In the genomic region with DNA sequence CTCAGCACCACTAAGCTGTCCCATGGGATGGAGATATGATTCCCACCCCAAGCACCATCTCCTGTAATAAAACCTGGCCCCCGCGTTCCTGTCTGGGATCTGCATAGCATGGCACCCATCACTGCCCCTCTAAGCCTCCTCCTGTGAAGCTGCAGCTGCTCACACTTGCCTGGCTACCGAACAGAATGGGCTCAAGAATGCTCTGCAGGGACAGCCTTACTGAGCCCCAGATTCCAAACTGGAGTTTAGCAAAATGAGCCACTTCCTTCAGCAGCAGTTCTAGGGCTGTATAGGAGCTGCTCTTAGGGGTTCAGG, we compare ENCODE assay signal across 14 cellular contexts.
A peak's percentile ranks its signal among the peaks of the same experiment; 100 is the strongest.
DNase-seq lines count a peak whose midpoint lies in the region; ATAC-seq, FAIRE-seq and TF ChIP-seq lines count a peak whose summit lies in the region.
"Had no signal": no experiment of that assay in that cellular context is flagged by ENCODE, and none has a peak within 500 bp of the region (broad histone marks: within the 10 kb centered on the region; RNA-seq: fewer than 3 reads in every experiment).

No MANE protein-coding gene starts in this region.

- no peak overlapping the region for H2AFZ ChIP-seq in GM12878 (ENCODE audit: control insufficient read depth, low read depth, low read length)

- H4K20me1 ChIP-seq in GM12878 (ENCODE audit: control insufficient read depth, insufficient read depth), result no peaks in the 10 kb centered on the region

- BruUV-seq in GM12878 (replicated peaks; lab: Mats Ljungman, UMichigan), result no TSS peak

- FAIRE-seq in GM12878 (lab: Jason Lieb, UNC), result no peak
- FAIRE-seq: kidney had no signal

- peaks cover 0 to 2% of the 10 kb centered on the region in 2 experiments; a peak in 2 of 4 replicates for H3K36me3 ChIP-seq in GM12878 (ENCODE audit: control insufficient read depth in 2 of 2, insufficient read depth in 2 of 2, low read length in 1 of 2)
- H3K36me3 ChIP-seq: gastrocnemius medialis, right atrium auricular region had no signal

- no peaks in the 10 kb centered on the region for H3K36me3 Mint-ChIP-seq in progenitor cell of endocrine pancreas (ENCODE audit: insufficient read depth)
- H3K36me3 Mint-ChIP-seq: brain, WTC11 had no signal

- H3K9me3 ChIP-seq in GM12878 (replicated peaks; ENCODE audit: control insufficient read depth, insufficient read depth, low read length), result no peaks in the 10 kb centered on the region
- H3K9me3 ChIP-seq: gastrocnemius medialis, right atrium auricular region had no signal

- no peak overlapping the region; the same call in 1 of the 2 replicates for H3K9ac ChIP-seq in GM12878 (ENCODE audit: control insufficient read depth, insufficient read depth, low read length)

- SMC1A ChIA-PET in GM12878 (lab: Charles Lee; ENCODE audit: uncharacterized antibody, unreplicated experiment), result interaction anchor here (0.6 to 9.6 kb wide), 12 partner anchors 11 to 508 kb away, joined by 3 to 201 read pairs (median 8); no protein-coding TSS in a partner anchor

- H3K27ac Mint-ChIP-seq in progenitor cell of endocrine pancreas, result no peak overlapping the region
- H3K27ac Mint-ChIP-seq: brain, WTC11 had no signal

- no peak for TF ChIP-seq POLR2A in GM12878 (IDR thresholded peaks at IDR 0.05; ENCODE audit: low read depth, low read length)

- RAD21 ChIA-PET in GM12878 (lab: Charles Lee; ENCODE audit: unreplicated experiment), result interaction anchor here (0.8 to 8.1 kb wide), 11 partner anchors 9 to 889 kb away, joined by 3 to 209 read pairs (median 5); partner anchors contain the start of gene CPPED1

- H3K4me2 ChIP-seq in GM12878 (ENCODE audit: control insufficient read depth, insufficient read depth), result peak overlapping the region; percentile 76

- TF ChIP-seq CTCF in GM12878 (IDR thresholded peaks at IDR 0.05 in 2 of 3, conservative IDR thresholded peaks at IDR 0.05 in 1 of 3; ENCODE audit: control insufficient read depth in 2 of 3, extremely low read depth in 1 of 3, insufficient read depth in 1 of 3, low read depth in 3 of 3, low read length in 3 of 3) (no peak), progenitor cell of endocrine pancreas (IDR thresholded peaks at IDR 0.05; ENCODE audit: unreplicated experiment) (no peak)

- peaks cover 25% of the 10 kb centered on the region for H3K79me2 ChIP-seq in GM12878 (ENCODE audit: control insufficient read depth, insufficient read depth, low read length)

- CTCF ChIA-PET in GM12878 (lab: Yijun Ruan, JAX), result interaction anchor here (0.9 to 5.2 kb wide), 5 partner anchors 10 to 93 kb away, joined by 3 to 79 read pairs (median 10); no protein-coding TSS in a partner anchor

- ATAC-seq in GM18868 (IDR thresholded peaks at IDR 0.05; ENCODE audit: unreplicated experiment) (peak; percentile 23), GM21447 (IDR thresholded peaks at IDR 0.05; ENCODE audit: unreplicated experiment) (peak; percentile 20), HG03103 (IDR thresholded peaks at IDR 0.05; ENCODE audit: low read depth, unreplicated experiment) (peak; percentile 18), GM12878 (peak; percentile 40)
- ATAC-seq: gastrocnemius medialis, WTC11 had no signal

- no peak for TF ChIP-seq RAD21 in GM12878 (IDR thresholded peaks at IDR 0.05; ENCODE audit: insufficient read depth, low read depth, low read length)

- H3K27ac ChIP-seq in GM12878 (ENCODE audit: control insufficient read depth, insufficient read depth) (peak overlapping the region; percentile 89), caudate nucleus (ENCODE audit: low read depth, low read length) (no peak overlapping the region)
- H3K27ac ChIP-seq: gastrocnemius medialis, right atrium auricular region had no signal

- H3K4me3 Mint-ChIP-seq in progenitor cell of endocrine pancreas (ENCODE audit: low read depth), result no peak overlapping the region
- H3K4me3 Mint-ChIP-seq: brain, WTC11 had no signal

- H3K4me1 ChIP-seq in GM12878 (ENCODE audit: control insufficient read depth, insufficient read depth, low read length), result peaks cover 67% of the 10 kb centered on the region
- H3K4me1 ChIP-seq: gastrocnemius medialis, right atrium auricular region had no signal

- POLR2A ChIA-PET in GM12878 (lab: Charles Lee), result interaction anchor here (1.5 to 6.2 kb wide), 2 partner anchors 10 to 99 kb away, joined by 4 to 83 read pairs; no protein-coding TSS in a partner anchor

- no peaks in the 10 kb centered on the region for H3K27me3 Mint-ChIP-seq in progenitor cell of endocrine pancreas
- H3K27me3 Mint-ChIP-seq: naive thymus-derived CD4-positive, alpha-beta T cell had no signal

- intact Hi-C loops in GM12878 (cut with micrococcal nuclease; ENCODE audit: unreplicated experiment), result loop anchor here (1.0 to 5.0 kb wide), 3 partner anchors 8 to 203 kb away; no protein-coding TSS in a partner anchor

- no peak for TF ChIP-seq EP300 in GM12878 (IDR thresholded peaks at IDR 0.05; ENCODE audit: borderline replicate concordance in 1 of 2, control insufficient read depth in 1 of 2, low read depth in 2 of 2, low read length in 2 of 2)

- no peak overlapping the region for H3K4me3 ChIP-seq in GM12878
- H3K4me3 ChIP-seq: gastrocnemius medialis, right atrium auricular region had no signal

- in situ Hi-C loops in GM12878 (cut with MboI), result no loop called here

- H3K4me1 Mint-ChIP-seq in progenitor cell of endocrine pancreas (ENCODE audit: low read depth), result peaks cover 8% of the 10 kb centered on the region

- no peaks in the 10 kb centered on the region for H3K27me3 ChIP-seq in GM12878 (replicated peaks in 1 of 2; ENCODE audit: control insufficient read depth in 2 of 2, insufficient read depth in 2 of 2, low read length in 1 of 2)
- H3K27me3 ChIP-seq: gastrocnemius medialis, right atrium auricular region had no signal

- DNase-seq in GM12878 (ENCODE audit: low read depth, low spot score) (no peak), progenitor cell of endocrine pancreas (ENCODE audit: low spot score, unreplicated experiment) (no peak), caudate nucleus (lab: John Stamatoyannopoulos, UW) (no peak), SK-N-DZ (ENCODE audit: low spot score) (no peak)
- DNase-seq: gastrocnemius medialis; kidney; naive thymus-derived CD4-positive, alpha-beta T cell; NCI-H446 had no signal

- 0% methylated on average over 3 of the region's 3 CpGs for WGBS in GM12878 (ENCODE audit: insufficient coverage, insufficient replicate concordance, low lambda C conversion rate, missing lambda C conversion rate)

- no peaks in the 10 kb centered on the region for H3K9me3 Mint-ChIP-seq in progenitor cell of endocrine pancreas (ENCODE audit: low read depth)
- H3K9me3 Mint-ChIP-seq: brain; naive thymus-derived CD4-positive, alpha-beta T cell; WTC11 had no signal

TF ChIP-seq in GM12878, 131 proteins besides CTCF, POLR2A, EP300 and RAD21 (continues in another document):
- TF ChIP-seq GATAD2B (conservative IDR thresholded peaks at IDR 0.05; ENCODE audit: low read depth) (0 out of 2 replicates have a peak, but pooled peaks have one; percentile 11), IKZF2 (IDR thresholded peaks at IDR 0.05) (peak in 1 of 2 experiments; percentile 30; a peak in 2 of 4 replicates), CBFB (IDR thresholded peaks at IDR 0.05; ENCODE audit: low read depth) (no peak), NR2C2 (IDR thresholded peaks at IDR 0.05; ENCODE audit: borderline replicate concordance, control insufficient read depth, insufficient read length, low read depth) (no peak), RUNX3 (IDR thresholded peaks at IDR 0.05; ENCODE audit: low read length) (no peak), JUNB (IDR thresholded peaks at IDR 0.05) (no peak), ATF7 (IDR thresholded peaks at IDR 0.05; ENCODE audit: low read depth) (no peak), RB1 (IDR thresholded peaks at IDR 0.05; ENCODE audit: borderline replicate concordance) (no peak), ZNF217 (IDR thresholded peaks at IDR 0.05) (0 out of 2 replicates have a peak, but pooled peaks have one; percentile 10), RELA (IDR thresholded peaks at IDR 0.05; ENCODE audit: borderline replicate concordance, partially characterized antibody) (no peak), IRF4 (IDR thresholded peaks at IDR 0.05; ENCODE audit: low read depth, low read length) (no peak), IKZF1 (conservative IDR thresholded peaks at IDR 0.05) (peak; percentile 42; the same call in 1 of the 2 replicates)
- TF ChIP-seq, protein P1, sequence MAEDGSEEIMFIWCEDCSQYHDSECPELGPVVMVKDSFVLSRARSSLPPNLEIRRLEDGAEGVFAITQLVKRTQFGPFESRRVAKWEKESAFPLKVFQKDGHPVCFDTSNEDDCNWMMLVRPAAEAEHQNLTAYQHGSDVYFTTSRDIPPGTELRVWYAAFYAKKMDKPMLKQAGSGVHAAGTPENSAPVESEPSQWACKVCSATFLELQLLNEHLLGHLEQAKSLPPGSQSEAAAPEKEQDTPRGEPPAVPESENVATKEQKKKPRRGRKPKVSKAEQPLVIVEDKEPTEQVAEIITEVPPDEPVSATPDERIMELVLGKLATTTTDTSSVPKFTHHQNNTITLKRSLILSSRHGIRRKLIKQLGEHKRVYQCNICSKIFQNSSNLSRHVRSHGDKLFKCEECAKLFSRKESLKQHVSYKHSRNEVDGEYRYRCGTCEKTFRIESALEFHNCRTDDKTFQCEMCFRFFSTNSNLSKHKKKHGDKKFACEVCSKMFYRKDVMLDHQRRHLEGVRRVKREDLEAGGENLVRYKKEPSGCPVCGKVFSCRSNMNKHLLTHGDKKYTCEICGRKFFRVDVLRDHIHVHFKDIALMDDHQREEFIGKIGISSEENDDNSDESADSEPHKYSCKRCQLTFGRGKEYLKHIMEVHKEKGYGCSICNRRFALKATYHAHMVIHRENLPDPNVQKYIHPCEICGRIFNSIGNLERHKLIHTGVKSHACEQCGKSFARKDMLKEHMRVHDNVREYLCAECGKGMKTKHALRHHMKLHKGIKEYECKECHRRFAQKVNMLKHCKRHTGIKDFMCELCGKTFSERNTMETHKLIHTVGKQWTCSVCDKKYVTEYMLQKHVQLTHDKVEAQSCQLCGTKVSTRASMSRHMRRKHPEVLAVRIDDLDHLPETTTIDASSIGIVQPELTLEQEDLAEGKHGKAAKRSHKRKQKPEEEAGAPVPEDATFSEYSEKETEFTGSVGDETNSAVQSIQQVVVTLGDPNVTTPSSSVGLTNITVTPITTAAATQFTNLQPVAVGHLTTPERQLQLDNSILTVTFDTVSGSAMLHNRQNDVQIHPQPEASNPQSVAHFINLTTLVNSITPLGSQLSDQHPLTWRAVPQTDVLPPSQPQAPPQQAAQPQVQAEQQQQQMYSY (CRISPR knock-in tag; IDR thresholded peaks at IDR 0.05), result no peak
